9 cellular contexts compared by ENCODE assay signal in the genomic region with DNA sequence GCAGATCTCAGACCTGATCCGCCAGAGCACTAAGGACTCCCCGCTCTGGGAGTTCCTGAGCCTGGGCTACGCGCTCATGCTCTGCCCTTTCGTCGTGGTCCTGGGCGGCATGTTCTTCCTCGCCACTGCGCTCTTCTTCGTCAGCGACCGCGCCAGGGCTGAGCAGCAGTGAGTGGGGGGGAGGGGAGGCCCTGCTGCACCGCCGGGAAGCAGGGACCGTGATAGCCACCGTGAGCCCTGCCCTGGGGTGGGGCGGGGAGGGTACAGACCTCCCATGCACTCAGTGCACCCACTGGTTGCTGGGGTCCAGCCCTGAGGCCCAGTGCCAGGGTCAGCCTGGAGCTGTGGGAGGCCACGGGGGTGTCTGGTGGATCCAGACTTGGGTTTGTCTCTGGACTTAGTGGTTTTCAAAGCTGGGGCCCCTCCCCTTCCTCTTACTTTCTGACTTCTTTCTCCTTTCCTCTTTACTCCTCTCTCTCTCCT. TPM values are rescaled to one million over a fixed set of nuclear protein-coding genes. Genes with fewer than 3 reads are reported as not detected.
DNase-seq lines count a peak whose midpoint lies in the region; ATAC-seq and TF ChIP-seq lines count a peak whose summit lies in the region.
"Had no signal": no experiment of that assay in that cellular context is flagged by ENCODE, and none has a peak within 500 bp of the region (broad histone marks: within the 10 kb centered on the region; RNA-seq: fewer than 3 reads in every experiment).

No MANE protein-coding gene starts in this region.

- no peak for ATAC-seq in activated CD4-positive, CD25-positive, alpha-beta regulatory T cell treated with anti-CD3 and anti-CD28 coated beads, Interleukin-2, amount 50 U/mL, for 24 hours
- no peak for ATAC-seq in GM18498 (IDR thresholded peaks at IDR 0.05; ENCODE audit: unreplicated experiment)
- ATAC-seq: naive thymus-derived CD4-positive, alpha-beta T cell had no signal

- H3K27me3 ChIP-seq in adipocyte (replicated peaks; ENCODE audit: control insufficient read depth, insufficient read depth, low read length) (no peaks in the 10 kb centered on the region), stomach (peaks cover 0 to 9% (median 0%) of the 10 kb centered on the region in 3 donors)
- H3K27me3 ChIP-seq: adrenal gland had no signal

- TF ChIP-seq EP300 in stomach (IDR thresholded peaks at IDR 0.05) = no peak

- H3K4me3 ChIP-seq in HEK293 (ENCODE audit: low read depth, low read length) (no peak overlapping the region), adipocyte (ENCODE audit: low read length) (no peak overlapping the region), stomach (peak overlapping the region in 1 of 4 donors; percentile 13)
- H3K4me3 ChIP-seq: adrenal gland had no signal

- POLR2A ChIA-PET in HEK293 (lab: Yijun Ruan, JAX) = interaction anchor here (1.4 to 2.6 kb wide), 3 partner anchors 7 to 20 kb away, joined by 4 to 11 read pairs (median 5); a partner anchor contains a TSS

- peak overlapping the region; percentile 34 for H3K9ac ChIP-seq in adipocyte (ENCODE audit: low read length)

- 55 to 72% (median 65%) methylated on average over 3 to 19 of the region's 19 CpGs for WGBS in stomach, 5 donors

- H3K4me1 ChIP-seq in HEK293 (ENCODE audit: control insufficient read depth, insufficient read depth, low read length) = no peaks in the 10 kb centered on the region
- peaks cover 20% of the 10 kb centered on the region for H3K4me1 ChIP-seq in adipocyte (ENCODE audit: control insufficient read depth, insufficient read depth, low read length)
- H3K4me1 ChIP-seq in stomach = peaks cover 41 to 86% (median 70%) of the 10 kb centered on the region in 4 donors

- TF ChIP-seq CTCF in HEK293 (tag by site-specific recombination; IDR thresholded peaks at IDR 0.05) (no peak), stomach (IDR thresholded peaks at IDR 0.05) (no peak)

- peaks cover 0 to 44% of the 10 kb centered on the region in 2 experiments; a peak in 2 of 3 replicates for H3K36me3 ChIP-seq in HEK293 (ENCODE audit: control insufficient read depth in 2 of 2, insufficient read depth in 1 of 2, low read length in 2 of 2)
- H3K36me3 ChIP-seq in adipocyte (ENCODE audit: control insufficient read depth, insufficient read depth, low read length, severe bottlenecking) = peaks cover 26% of the 10 kb centered on the region
- H3K36me3 ChIP-seq in stomach = peaks cover 19 to 63% (median 46%) of the 10 kb centered on the region in 4 donors

- H3K27ac ChIP-seq in HEK293 (ENCODE audit: extremely low read depth, low read depth, low read length) (no peak overlapping the region), stomach (peak overlapping the region in 4 of 5 donors; percentile 58 to 77 (median 68))

- no peak for TF ChIP-seq POLR2A in stomach (IDR thresholded peaks at IDR 0.05)

- no peak for DNase-seq in adipocyte (ENCODE audit: low read depth)
- peak; percentile 76 for DNase-seq in iPS-NIHi7 (ENCODE audit: extremely low spot score)
- DNase-seq in stomach = no peak
- no peak for DNase-seq in COR-L47 (lab: John Stamatoyannopoulos, UW)
- DNase-seq: naive thymus-derived CD4-positive, alpha-beta T cell had no signal

- CTCF ChIA-PET in HEK293 (lab: Yijun Ruan, JAX) = no interaction called here

- intact Hi-C loops in stomach (cut with DNase I; ENCODE audit: low total_unique reads) = no loop called here

- H3K9me3 ChIP-seq in HEK293 (ENCODE audit: control insufficient read depth, insufficient read depth, low read depth, low read length) = no peaks in the 10 kb centered on the region
- H3K9me3 ChIP-seq in adipocyte (ENCODE audit: control insufficient read depth, low read length) = no peaks in the 10 kb centered on the region
- H3K9me3 ChIP-seq in stomach = no peaks in the 10 kb centered on the region
- H3K9me3 ChIP-seq: adrenal gland had no signal

TF ChIP-seq in HEK293, 187 proteins besides CTCF, POLR2A, EP300 and RAD21:
- TF ChIP-seq ZBTB48 (tag by site-specific recombination; IDR thresholded peaks at IDR 0.05) (peak; percentile 35; the same call in 1 of the 2 replicates), ZNF600 (tag by site-specific recombination; IDR thresholded peaks at IDR 0.05) (no peak), ZNF10 (tag by site-specific recombination; IDR thresholded peaks at IDR 0.05) (no peak), ZNF777 (tag by site-specific recombination; IDR thresholded peaks at IDR 0.05; ENCODE audit: borderline replicate concordance) (no peak), ZNF423 (tag by site-specific recombination; IDR thresholded peaks at IDR 0.05) (0 out of 2 replicates have a peak, but pooled peaks have one; percentile 8), GLIS1 (tag by site-specific recombination; IDR thresholded peaks at IDR 0.05) (no peak)
- TF ChIP-seq, protein P1, sequence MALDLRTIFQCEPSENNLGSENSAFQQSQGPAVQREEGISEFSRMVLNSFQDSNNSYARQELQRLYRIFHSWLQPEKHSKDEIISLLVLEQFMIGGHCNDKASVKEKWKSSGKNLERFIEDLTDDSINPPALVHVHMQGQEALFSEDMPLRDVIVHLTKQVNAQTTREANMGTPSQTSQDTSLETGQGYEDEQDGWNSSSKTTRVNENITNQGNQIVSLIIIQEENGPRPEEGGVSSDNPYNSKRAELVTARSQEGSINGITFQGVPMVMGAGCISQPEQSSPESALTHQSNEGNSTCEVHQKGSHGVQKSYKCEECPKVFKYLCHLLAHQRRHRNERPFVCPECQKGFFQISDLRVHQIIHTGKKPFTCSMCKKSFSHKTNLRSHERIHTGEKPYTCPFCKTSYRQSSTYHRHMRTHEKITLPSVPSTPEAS (tag by site-specific recombination; IDR thresholded peaks at IDR 0.05) = no peak
- TF ChIP-seq, protein P2, sequence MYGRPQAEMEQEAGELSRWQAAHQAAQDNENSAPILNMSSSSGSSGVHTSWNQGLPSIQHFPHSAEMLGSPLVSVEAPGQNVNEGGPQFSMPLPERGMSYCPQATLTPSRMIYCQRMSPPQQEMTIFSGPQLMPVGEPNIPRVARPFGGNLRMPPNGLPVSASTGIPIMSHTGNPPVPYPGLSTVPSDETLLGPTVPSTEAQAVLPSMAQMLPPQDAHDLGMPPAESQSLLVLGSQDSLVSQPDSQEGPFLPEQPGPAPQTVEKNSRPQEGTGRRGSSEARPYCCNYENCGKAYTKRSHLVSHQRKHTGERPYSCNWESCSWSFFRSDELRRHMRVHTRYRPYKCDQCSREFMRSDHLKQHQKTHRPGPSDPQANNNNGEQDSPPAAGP (tag by site-specific recombination; IDR thresholded peaks at IDR 0.05) = no peak

RNA-seq across cellular contexts. Expression of a gene that starts 18.9 kb away (rescaled TPM):
- total RNA-seq in stomach = 100 to 1,000 TPM in 2 of 5 donors, 10 to 100 TPM in 3; 38.6 to 237 (median 73.2) TPM
- polyA plus RNA-seq in stomach = 10 to 100 TPM; 14.1 to 32.2 (median 21.5) TPM

RNA-seq across cellular contexts. Expression of a gene that starts 24.1 kb away (rescaled TPM):
- 100 to 1,000 TPM in 1 of 5 donors, 10 to 100 TPM in 3, 1 to 10 TPM in 1; 5.8 to 147 (median 11.6) TPM for total RNA-seq in stomach
- 10 to 100 TPM in 2 of 3 donors, 1 to 10 TPM in 1; 4.4 to 22.2 (median 18.8) TPM for polyA plus RNA-seq in stomach
- total RNA-seq: naive thymus-derived CD4-positive, alpha-beta T cell had no signal
- polyA plus RNA-seq: naive thymus-derived CD4-positive, alpha-beta T cell had no signal

RNA-seq across cellular contexts. Expression of a gene that starts 37.6 kb away (rescaled TPM):
- 10 to 100 TPM in 4 of 5 donors, 1 to 10 TPM in 1; 4.1 to 67.7 (median 27.7) TPM for total RNA-seq in stomach
- polyA plus RNA-seq in stomach = 10 to 100 TPM; 13.7 to 30.0 (median 20.3) TPM
- polyA plus RNA-seq: naive thymus-derived CD4-positive, alpha-beta T cell had no signal

RNA-seq across cellular contexts. Expression of a gene that starts 48.0 kb away (rescaled TPM):
- 1 to 10 TPM in 2 of 5 donors, not detected in 3; 1.1 to 1.9 TPM for total RNA-seq in stomach
- 1 to 10 TPM in 1 of 3 donors, under 1 TPM in 1, not detected in 1; 0.50 to 1.9 TPM for polyA plus RNA-seq in stomach
- total RNA-seq: naive thymus-derived CD4-positive, alpha-beta T cell had no signal
- polyA plus RNA-seq: naive thymus-derived CD4-positive, alpha-beta T cell had no signal
